2 cellular contexts compared by ENCODE assay signal in genomic region chr11:76610871-76611475, GRCh38.
TF ChIP-seq lines count a peak whose summit lies in the region.

No MANE protein-coding gene starts in this region.

TF ChIP-seq in liver, 16 proteins besides CTCF, POLR2A, EP300 and RAD21 (continued from another document):
- TF ChIP-seq REST (IDR thresholded peaks at IDR 0.05) (no peak), ZBTB33 (IDR thresholded peaks at IDR 0.05) (no peak), JUND (IDR thresholded peaks at IDR 0.05) (no peak), NR2F2 (IDR thresholded peaks at IDR 0.05) (no peak), YY1 (IDR thresholded peaks at IDR 0.05) (no peak), HNF4G (IDR thresholded peaks at IDR 0.05) (no peak), EGR1 (IDR thresholded peaks at IDR 0.05; ENCODE audit: low read depth in 2 of 2) (no peak), TAF1 (conservative IDR thresholded peaks at IDR 0.05) (no peak)

TF ChIP-seq in HepG2, 621 proteins besides CTCF, POLR2A, EP300 and RAD21 (continued from another document):
- no peak for TF ChIP-seq NFE2L1 (CRISPR knock-in tag; IDR thresholded peaks at IDR 0.05; ENCODE audit: borderline replicate concordance)
- no peak for TF ChIP-seq CEBPZ (IDR thresholded peaks at IDR 0.05; ENCODE audit: low read length)
- TF ChIP-seq ZNF510 (CRISPR knock-in tag; IDR thresholded peaks at IDR 0.05; ENCODE audit: low read depth) = no peak
- no peak for TF ChIP-seq ZMYM4 (CRISPR knock-in tag; IDR thresholded peaks at IDR 0.05)
- no peak for TF ChIP-seq BORCS8-MEF2B (CRISPR knock-in tag; IDR thresholded peaks at IDR 0.05)
- no peak for TF ChIP-seq GFI1 (CRISPR knock-in tag; IDR thresholded peaks at IDR 0.05; ENCODE audit: borderline replicate concordance)
- TF ChIP-seq ELF1 (CRISPR knock-in tag; IDR thresholded peaks at IDR 0.05) = no peak
